ENCODE assay signal across 8 cellular contexts in genomic region chr1:214439352-214440119, GRCh38.
A peak's percentile ranks its signal among the peaks of the same experiment; 100 is the strongest.
DNase-seq lines count a peak whose midpoint lies in the region; ATAC-seq and TF ChIP-seq lines count a peak whose summit lies in the region.

No MANE protein-coding gene starts in this region.

- H3K27ac ChIP-seq in aorta (ENCODE audit: low read depth in 1 of 2, low read length in 2 of 2) = peak overlapping the region; percentile 54 to 87

- H3K9me3 ChIP-seq in aorta (ENCODE audit: control insufficient read depth, low read length) = no peaks in the 10 kb centered on the region

- in situ Hi-C loops in T47D (cut with HindIII; ENCODE audit: low pct_unique_long_range_greater_than_20kb, low sequenced_read_pairs) = no loop called here

- DNase-seq in GM12865 (ENCODE audit: low read depth) (peak; percentile 89), HT-29 (ENCODE audit: low spot score) (peak; percentile 70), NOMO-1 treated with DMSO at 0.1 percent for 48 hours (lab: John Stamatoyannopoulos, UW; ENCODE audit: unreplicated experiment) (peak; percentile 85), T47D (ENCODE audit: low read depth in 1 of 2, low spot score in 1 of 2) (peak; percentile 42 to 81), medulla oblongata (ENCODE audit: extremely low spot score) (peak; percentile 35), aorta (no peak), cerebellar cortex (ENCODE audit: low spot score) (no peak)

- WGBS in aorta, 2 donors = 16 to 24% methylated on average over 12 of the region's 12 CpGs

- H3K4me1 ChIP-seq in aorta (ENCODE audit: control insufficient read depth in 1 of 2, insufficient read depth in 2 of 2, low read length in 2 of 2) = peaks cover 0 to under 1% of the 10 kb centered on the region in 2 donors

- no peaks in the 10 kb centered on the region for H3K36me3 ChIP-seq in aorta (ENCODE audit: control insufficient read depth in 1 of 2, insufficient read depth in 2 of 2, low read length in 1 of 2)

- no peaks in the 10 kb centered on the region for H3K27me3 ChIP-seq in aorta (ENCODE audit: control insufficient read depth in 1 of 2, insufficient read depth in 2 of 2, low read length in 1 of 2)

- ATAC-seq in GM21528 (IDR thresholded peaks at IDR 0.05; ENCODE audit: low FRiP score, unreplicated experiment) (peak; percentile 91), aorta (ENCODE audit: low FRiP score) (peak; percentile 41)

- intact Hi-C loops in aorta (cut with DNase I) = no loop called here

- peak overlapping the region; percentile 47 for H3K4me3 ChIP-seq in GM12865 (ENCODE audit: low read depth, low read length)
- H3K4me3 ChIP-seq in aorta (ENCODE audit: low read length in 2 of 2) = peak overlapping the region in 1 of 2 donors; percentile 38

- TF ChIP-seq CTCF in GM12865 (IDR thresholded peaks at IDR 0.05; ENCODE audit: insufficient read depth, low read depth, low read length, missing control alignments) = no peak

Comparison
In these comparisons a context has a peak if more than half of its experiments do, and no peak if none do; other contexts are left out.
1. DNase-seq: peak in GM12865 (single experiment), HT-29 (single experiment), NOMO-1 treated with DMSO at 0.1 percent for 48 hours (single experiment), T47D (2 of 2) and medulla oblongata (single experiment); none in aorta (0 of 2) and cerebellar cortex (single experiment).